ENCODE assay signal across 9 cellular contexts in the genomic region with DNA sequence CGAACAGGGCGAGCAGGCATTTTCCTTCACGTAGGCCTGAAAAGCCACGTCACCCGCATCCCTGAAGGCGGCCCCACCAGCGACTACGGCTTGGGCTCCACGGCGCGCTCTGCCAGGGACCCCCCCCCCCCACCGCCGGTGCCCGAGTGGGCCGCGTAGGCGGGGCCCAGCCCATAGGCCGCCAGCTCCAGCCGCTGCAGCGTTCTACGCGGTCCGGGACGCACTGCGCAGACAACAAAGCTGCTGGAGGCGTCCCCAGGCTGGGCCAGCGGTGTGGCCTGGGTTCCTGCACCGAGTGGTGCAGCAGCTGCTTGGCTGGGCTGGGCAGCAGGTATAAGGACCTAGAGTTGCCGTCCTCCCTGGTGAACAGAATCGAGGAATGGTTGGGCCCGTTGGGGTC. TPM values are rescaled to one million over a fixed set of nuclear protein-coding genes. Genes with fewer than 3 reads are reported as not detected.
"Had no signal": no experiment of that assay in that cellular context is flagged by ENCODE, and none has a peak within 500 bp of the region (broad histone marks: within the 10 kb centered on the region; RNA-seq: fewer than 3 reads in every experiment).

No MANE protein-coding gene starts in this region.

- DNase-seq: IMR-90, KBM-7, KG1 had no signal

- H3K36me3 Mint-ChIP-seq: IgD-negative memory B cell had no signal

- H3K4me3 Mint-ChIP-seq: IgD-negative memory B cell had no signal

- H3K27ac Mint-ChIP-seq: IgD-negative memory B cell had no signal

- H3K4me3 ChIP-seq: K562 had no signal

- H3K27ac ChIP-seq: HL-60 had no signal

RNA-seq across cellular contexts. Expression of a gene that starts 18.3 kb away (rescaled TPM):
- total RNA-seq: HepG2, HT-29, HT1080, IMR-90 had no signal
- polyA plus RNA-seq: HepG2, IgD-negative memory B cell, IMR-90 had no signal
